ENCODE assay signal across 19 cellular contexts in the genomic region with DNA sequence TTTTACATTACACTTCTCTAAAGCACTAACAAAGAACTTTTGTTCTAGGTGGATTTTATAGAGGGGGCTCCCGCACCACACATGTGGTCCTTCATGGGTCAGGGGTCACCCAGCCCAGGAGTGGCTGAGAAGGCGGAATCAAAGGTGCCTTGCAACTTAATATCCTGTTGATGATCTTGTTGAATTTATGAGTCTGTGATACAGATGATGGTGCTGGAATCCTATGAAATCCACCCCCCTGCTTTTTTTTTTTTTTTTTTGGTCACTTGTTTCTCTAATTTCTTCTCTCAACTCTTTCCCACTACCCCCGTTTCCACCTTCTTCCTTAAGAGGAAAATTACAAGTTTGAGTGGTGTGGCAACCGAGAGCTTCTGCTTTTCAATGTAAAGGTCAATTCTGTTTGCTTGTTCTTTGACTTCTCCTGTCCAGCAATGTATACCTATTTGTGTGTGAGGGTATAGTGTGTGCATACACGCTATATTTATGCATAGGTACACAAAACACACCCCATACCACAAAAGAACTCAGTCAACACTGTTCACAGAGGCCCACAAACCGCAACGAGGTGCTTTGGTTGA. TPM values are rescaled to one million over a fixed set of nuclear protein-coding genes. Genes with fewer than 3 reads are reported as not detected.
DNase-seq lines count a peak whose midpoint lies in the region; ATAC-seq and TF ChIP-seq lines count a peak whose summit lies in the region.
"Had no signal": no experiment of that assay in that cellular context is flagged by ENCODE, and none has a peak within 500 bp of the region (broad histone marks: within the 10 kb centered on the region; RNA-seq: fewer than 3 reads in every experiment).

No MANE protein-coding gene starts in this region.

- no peak for ATAC-seq in GM23338
- no peak for ATAC-seq in gastrocnemius medialis
- no peak for ATAC-seq in HG03175 (IDR thresholded peaks at IDR 0.05; ENCODE audit: unreplicated experiment)
- ATAC-seq: activated CD4-positive, CD25-positive, alpha-beta regulatory T cell treated with anti-CD3 and anti-CD28 coated beads, Interleukin-2, amount 50 U/mL, for 24 hours; activated CD8-positive, alpha-beta memory T cell treated with anti-CD3 and anti-CD28 coated beads, Interleukin-2, amount 10 ng/mL, durations not matched to agents 7 days and 5 days; left ventricle myocardium superior had no signal

- H3K4me3 ChIP-seq in GM23338 (peak overlapping the region; percentile 89), astrocyte of the cerebellum (ENCODE audit: low read depth, low read length) (peak overlapping the region; percentile 64), gastrocnemius medialis (no peak overlapping the region)
- H3K4me3 ChIP-seq: testis had no signal

- peaks cover 16% of the 10 kb centered on the region for H3K79me2 ChIP-seq in GM23338 (replicated peaks; ENCODE audit: insufficient read depth)

- H3K9me2 ChIP-seq in GM23338 (ENCODE audit: insufficient read depth), result no peaks in the 10 kb centered on the region

- in situ Hi-C loops in astrocyte of the cerebellum (cut with HindIII; ENCODE audit: low sequenced_read_pairs) (loop anchor here (25.0 kb wide), 1 partner anchor 260 kb away; no protein-coding TSS in a partner anchor), gastrocnemius medialis (cut with MboI; ENCODE audit: low sequenced_read_pairs in 4 of 4) (no loop called here)

- DNase-seq in GM23338 (ENCODE audit: low spot score) (no peak), astrocyte of the cerebellum (ENCODE audit: low read depth) (no peak), neural crest cell (ENCODE audit: low read depth, low spot score) (no peak), gastrocnemius medialis (no peak)
- no peak for DNase-seq in activated CD4-positive, alpha-beta T cell treated with anti-CD3 and anti-CD28 coated beads for 1 hour
- DNase-seq: activated gamma-delta T cell, amygdala, BE2C, foreskin melanocyte, KG1, NCI-H1436, testis had no signal

- H3K4me1 ChIP-seq in GM23338 (ENCODE audit: insufficient read depth) (peaks cover 52% of the 10 kb centered on the region), gastrocnemius medialis (peaks cover 13 to 24% of the 10 kb centered on the region in 2 donors)
- H3K4me1 ChIP-seq: BE2C had no signal

- H3K27ac ChIP-seq in GM23338 (ENCODE audit: low read depth) (no peak overlapping the region), gastrocnemius medialis (no peak overlapping the region)
- H3K27ac ChIP-seq: testis had no signal

- H3K9me3 ChIP-seq in gastrocnemius medialis, result no peaks in the 10 kb centered on the region
- H3K9me3 ChIP-seq: BE2C, testis had no signal

- H3K27me3 Mint-ChIP-seq in GM23338 (ENCODE audit: insufficient read depth, low read depth, poor library complexity) (peaks cover 46% of the 10 kb centered on the region), IgD-negative memory B cell (peaks cover 62% of the 10 kb centered on the region), neural crest cell (ENCODE audit: low read depth) (peaks cover 79% of the 10 kb centered on the region)

- no peak overlapping the region for H2AFZ ChIP-seq in GM23338

- peaks cover 59% of the 10 kb centered on the region for H3K27me3 ChIP-seq in GM23338 (ENCODE audit: insufficient read depth)
- H3K27me3 ChIP-seq in gastrocnemius medialis, result peaks cover 90 to 95% (median 92%) of the 10 kb centered on the region in 3 donors

- TF ChIP-seq POLR2A in gastrocnemius medialis (IDR thresholded peaks at IDR 0.05), result no peak

- H3K36me3 ChIP-seq in GM23338 (ENCODE audit: insufficient read depth) (no peaks in the 10 kb centered on the region), gastrocnemius medialis (no peaks in the 10 kb centered on the region)
- H3K36me3 ChIP-seq: BE2C had no signal

- peaks cover under 1% of the 10 kb centered on the region for H3K36me3 Mint-ChIP-seq in GM23338 (ENCODE audit: low read depth)
- no peaks in the 10 kb centered on the region for H3K36me3 Mint-ChIP-seq in IgD-negative memory B cell
- peaks cover 4% of the 10 kb centered on the region for H3K36me3 Mint-ChIP-seq in neural crest cell (ENCODE audit: low read depth)
- H3K36me3 Mint-ChIP-seq: activated CD8-positive, alpha-beta memory T cell treated with anti-CD3 and anti-CD28 coated beads, Interleukin-2, amount 10 ng/mL, durations not matched to agents 7 days and 5 days had no signal

- H3K27ac Mint-ChIP-seq in GM23338 (no peak overlapping the region), IgD-negative memory B cell (peak overlapping the region in 2 of 3 donors; percentile 92 to 99), neural crest cell (ENCODE audit: unreplicated experiment) (no peak overlapping the region)
- H3K27ac Mint-ChIP-seq: activated CD8-positive, alpha-beta memory T cell treated with anti-CD3 and anti-CD28 coated beads, Interleukin-2, amount 10 ng/mL, durations not matched to agents 7 days and 5 days; progenitor cell of endocrine pancreas had no signal

- no peaks in the 10 kb centered on the region for H4K20me1 ChIP-seq in GM23338 (replicated peaks; ENCODE audit: insufficient read depth)

- TF ChIP-seq CTCF in GM23338 (conservative IDR thresholded peaks at IDR 0.05; ENCODE audit: low read depth in 2 of 2), result no peak
- TF ChIP-seq CTCF in astrocyte of the cerebellum (IDR thresholded peaks at IDR 0.05; ENCODE audit: low read depth, low read length, missing control alignments), result no peak
- TF ChIP-seq CTCF in neural crest cell (conservative IDR thresholded peaks at IDR 0.05), result no peak
- TF ChIP-seq CTCF in gastrocnemius medialis (IDR thresholded peaks at IDR 0.05 in 4 of 5, conservative IDR thresholded peaks at IDR 0.05 in 1 of 5), result no peak

- H3K9me3 Mint-ChIP-seq in GM23338, result no peaks in the 10 kb centered on the region
- H3K9me3 Mint-ChIP-seq in IgD-negative memory B cell, result peaks cover under 1 to 23% (median 16%) of the 10 kb centered on the region in 3 donors
- H3K9me3 Mint-ChIP-seq in neural crest cell, result peaks cover 3% of the 10 kb centered on the region

- peak overlapping the region; percentile 98 for H3K4me2 ChIP-seq in GM23338

- H3K4me3 Mint-ChIP-seq in GM23338, result peak overlapping the region; percentile 74
- peak overlapping the region in 2 of 4 donors; percentile 34 to 79 for H3K4me3 Mint-ChIP-seq in IgD-negative memory B cell
- peak overlapping the region; percentile 83 for H3K4me3 Mint-ChIP-seq in neural crest cell
- H3K4me3 Mint-ChIP-seq: activated CD8-positive, alpha-beta memory T cell treated with anti-CD3 and anti-CD28 coated beads, Interleukin-2, amount 10 ng/mL, durations not matched to agents 7 days and 5 days had no signal

- H3F3A ChIP-seq in GM23338 (replicated peaks; ENCODE audit: low read depth), result peaks cover 23% of the 10 kb centered on the region; the same call in 1 of the 2 replicates

- peaks cover 60% of the 10 kb centered on the region for H3K4me1 Mint-ChIP-seq in GM23338
- H3K4me1 Mint-ChIP-seq in IgD-negative memory B cell, result peaks cover 0 to 9% (median 0%) of the 10 kb centered on the region in 3 donors
- H3K4me1 Mint-ChIP-seq in neural crest cell, result peaks cover 18% of the 10 kb centered on the region

- intact Hi-C loops in gastrocnemius medialis (cut with DNase I; ENCODE audit: low total_unique reads), result no loop called here

TF ChIP-seq in GM23338, 12 proteins besides CTCF, POLR2A, EP300 and RAD21 (continues in another document):
- no peak for TF ChIP-seq EZH2phosphoT487 (IDR thresholded peaks at IDR 0.05; ENCODE audit: unreplicated experiment)
- TF ChIP-seq CREB1 (CRISPR knock-in tag; IDR thresholded peaks at IDR 0.05; ENCODE audit: low read depth), result no peak
- TF ChIP-seq POLR2AphosphoS5 (IDR thresholded peaks at IDR 0.05; ENCODE audit: low read depth), result no peak
- no peak for TF ChIP-seq EZH2 (IDR thresholded peaks at IDR 0.05; ENCODE audit: low read depth, unreplicated experiment)
- no peak for TF ChIP-seq JUNB (IDR thresholded peaks at IDR 0.05; ENCODE audit: unreplicated experiment)
- TF ChIP-seq, protein P1, sequence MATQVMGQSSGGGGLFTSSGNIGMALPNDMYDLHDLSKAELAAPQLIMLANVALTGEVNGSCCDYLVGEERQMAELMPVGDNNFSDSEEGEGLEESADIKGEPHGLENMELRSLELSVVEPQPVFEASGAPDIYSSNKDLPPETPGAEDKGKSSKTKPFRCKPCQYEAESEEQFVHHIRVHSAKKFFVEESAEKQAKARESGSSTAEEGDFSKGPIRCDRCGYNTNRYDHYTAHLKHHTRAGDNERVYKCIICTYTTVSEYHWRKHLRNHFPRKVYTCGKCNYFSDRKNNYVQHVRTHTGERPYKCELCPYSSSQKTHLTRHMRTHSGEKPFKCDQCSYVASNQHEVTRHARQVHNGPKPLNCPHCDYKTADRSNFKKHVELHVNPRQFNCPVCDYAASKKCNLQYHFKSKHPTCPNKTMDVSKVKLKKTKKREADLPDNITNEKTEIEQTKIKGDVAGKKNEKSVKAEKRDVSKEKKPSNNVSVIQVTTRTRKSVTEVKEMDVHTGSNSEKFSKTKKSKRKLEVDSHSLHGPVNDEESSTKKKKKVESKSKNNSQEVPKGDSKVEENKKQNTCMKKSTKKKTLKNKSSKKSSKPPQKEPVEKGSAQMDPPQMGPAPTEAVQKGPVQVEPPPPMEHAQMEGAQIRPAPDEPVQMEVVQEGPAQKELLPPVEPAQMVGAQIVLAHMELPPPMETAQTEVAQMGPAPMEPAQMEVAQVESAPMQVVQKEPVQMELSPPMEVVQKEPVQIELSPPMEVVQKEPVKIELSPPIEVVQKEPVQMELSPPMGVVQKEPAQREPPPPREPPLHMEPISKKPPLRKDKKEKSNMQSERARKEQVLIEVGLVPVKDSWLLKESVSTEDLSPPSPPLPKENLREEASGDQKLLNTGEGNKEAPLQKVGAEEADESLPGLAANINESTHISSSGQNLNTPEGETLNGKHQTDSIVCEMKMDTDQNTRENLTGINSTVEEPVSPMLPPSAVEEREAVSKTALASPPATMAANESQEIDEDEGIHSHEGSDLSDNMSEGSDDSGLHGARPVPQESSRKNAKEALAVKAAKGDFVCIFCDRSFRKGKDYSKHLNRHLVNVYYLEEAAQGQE (IDR thresholded peaks at IDR 0.05; ENCODE audit: unreplicated experiment), result no peak

RNA-seq across cellular contexts. Expression of a gene that starts 4.2 kb away (rescaled TPM):
- total RNA-seq in GM23338 (2014; rRNA removed; shearing (Covaris generic)), result 76.2 and 87.9 TPM in 2 replicates
- polyA plus RNA-seq in GM23338 (2016; fragmentation: Nextera tagmentation; extraction: Ambion mirVana), result 62.6 and 63.2 TPM in 2 replicates
- polyA plus RNA-seq in IgD-negative memory B cell, result not detected
- total RNA-seq in neural crest cell, result 48.6 and 55.3 TPM in 2 replicates
- not detected for total RNA-seq in gastrocnemius medialis
- total RNA-seq: left ventricle myocardium superior; progenitor cell of endocrine pancreas; T-helper 2 cell treated with Interferon-gamma antibody and Interleukin-4, amounts not matched to agents 100 ng/mL and 5 ng/mL, for 36 hours had no signal

RNA-seq across cellular contexts. Expression of a gene that starts 5.9 kb away (rescaled TPM):
- 28.0 and 32.6 TPM in 2 replicates for total RNA-seq in GM23338 (2014; rRNA removed; shearing (Covaris generic))
- polyA plus RNA-seq in GM23338 (2016; fragmentation: Nextera tagmentation; extraction: Ambion mirVana), result 14.1 and 17.2 TPM in 2 replicates
- polyA plus RNA-seq in IgD-negative memory B cell, result not detected
- 6.3 and 6.7 TPM in 2 replicates for total RNA-seq in neural crest cell
- total RNA-seq in gastrocnemius medialis, result not detected
- total RNA-seq: activated CD8-positive, alpha-beta memory T cell treated with anti-CD3 and anti-CD28 coated beads, Interleukin-2, amount 10 ng/mL, durations not matched to agents 7 days and 5 days; left ventricle myocardium superior; progenitor cell of endocrine pancreas; T-helper 2 cell treated with Interferon-gamma antibody and Interleukin-4, amounts not matched to agents 100 ng/mL and 5 ng/mL, for 36 hours had no signal

Comparison
In these comparisons a context has a peak if more than half of its experiments do, and no peak if none do; other contexts are left out.
1. H3K4me3 ChIP-seq: peak in GM23338 (single experiment) and astrocyte of the cerebellum (single experiment); none in gastrocnemius medialis (0 of 4).
2. H3K27ac Mint-ChIP-seq: peak in IgD-negative memory B cell (2 of 3); none in GM23338 (single experiment) and neural crest cell (single experiment).
3. RNA of a gene that starts 4.2 kb away (total RNA-seq): 76.2 to 87.9 TPM in GM23338 and 48.6 to 55.3 TPM in neural crest cell; not detected in gastrocnemius medialis; every median in the first group is over 10 times any median in the second.